Comparison of ENCODE assay signal across 8 cellular contexts in the genomic region with DNA sequence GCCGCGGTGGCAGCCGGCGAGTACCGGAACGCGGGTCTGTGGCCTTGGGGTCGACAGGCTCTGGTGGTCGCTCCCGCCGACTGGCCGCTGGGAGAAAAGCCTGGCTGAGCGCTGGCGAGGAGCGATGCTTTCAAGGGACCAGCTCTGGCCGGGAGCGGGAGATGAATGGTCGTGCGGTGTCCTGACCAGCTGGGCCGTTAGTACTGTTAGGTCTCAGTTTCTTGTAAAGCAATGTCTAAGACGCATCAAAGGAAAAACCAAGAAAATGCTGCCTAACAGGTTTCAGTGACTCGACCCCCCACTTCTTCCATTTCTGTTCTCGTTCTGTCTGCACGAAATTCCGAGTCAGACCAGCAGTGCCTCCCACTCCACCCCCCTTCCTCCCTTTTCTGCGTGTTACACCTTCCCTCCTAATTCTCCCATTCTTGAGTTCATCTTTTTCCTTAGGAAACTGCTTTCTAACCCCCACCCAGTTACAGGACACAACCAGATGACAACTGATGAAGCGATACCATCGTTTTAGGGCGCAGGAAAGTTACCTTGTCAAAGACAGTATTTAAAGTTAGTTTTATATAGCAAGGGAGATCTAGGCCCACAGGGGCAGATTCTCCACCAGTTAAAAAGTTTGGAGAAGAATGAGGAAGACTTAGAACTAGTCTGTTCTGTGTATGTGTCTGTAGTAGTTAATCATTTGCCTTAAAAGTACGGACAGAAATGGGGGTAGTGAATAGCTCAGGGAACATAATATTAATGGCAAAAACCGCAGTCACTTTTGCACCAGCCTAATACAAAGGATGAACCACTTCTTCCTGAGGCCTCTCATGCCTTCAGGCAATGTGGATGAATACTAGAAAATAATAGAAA. TPM values are rescaled to one million over a fixed set of nuclear protein-coding genes. Genes with fewer than 3 reads are reported as not detected.
DNase-seq lines count a peak whose midpoint lies in the region; ATAC-seq, FAIRE-seq and TF ChIP-seq lines count a peak whose summit lies in the region.

No MANE protein-coding gene starts in this region.

- peak overlapping the region; percentile 60 for H2BK5ac ChIP-seq in mesenchymal stem cell (ENCODE audit: low read depth, low read length, poor library complexity, severe bottlenecking)

- POLR2A ChIA-PET in HCT116 (lab: Charles Lee): interaction anchor here (1.1 to 1.9 kb wide), 2 partner anchors 10 to 14 kb away, joined by 3 to 7 read pairs; no protein-coding TSS in a partner anchor

- RAD21 ChIA-PET in HCT116 (lab: Charles Lee; ENCODE audit: low non-redundant PET in 1 of 2, low total read pairs in 2 of 2, uncharacterized antibody in 2 of 2, unreplicated experiment in 2 of 2): interaction anchor here in 1 of 2 experiments (0.6 kb wide), 1 partner anchor 465 kb away, joined by 4 read pairs; no protein-coding TSS in a partner anchor

- TF ChIP-seq RAD21 in HCT116 (IDR thresholded peaks at IDR 0.05; ENCODE audit: low read depth): no peak

- H3K4me3 ChIP-seq in HCT116 (replicated peaks in 1 of 2; ENCODE audit: low read depth in 1 of 2, low read length in 2 of 2) (peak overlapping the region; percentile 93 to 94), dorsolateral prefrontal cortex (peak overlapping the region; percentile 62 to 100 (median 95)), mesenchymal stem cell (ENCODE audit: insufficient read depth in 1 of 2, low read depth in 1 of 2, low read length in 2 of 2) (peak overlapping the region; percentile 99), transverse colon (peak overlapping the region; percentile 81 to 99 (median 82))

- 3% methylated on average over 29 of the region's 31 CpGs for WGBS in mesenchymal stem cell
- WGBS in transverse colon (ENCODE audit: low coverage in 1 of 2), 2 donors: 0 to 1% methylated on average over 8 to 31 of the region's 31 CpGs

- no peaks in the 10 kb centered on the region for H3K9me3 ChIP-seq in HCT116 (ENCODE audit: control insufficient read depth in 1 of 2, insufficient read depth in 1 of 2, low read depth in 1 of 2, low read length in 2 of 2)
- H3K9me3 ChIP-seq in mesenchymal stem cell (ENCODE audit: control insufficient read depth, low read length): no peaks in the 10 kb centered on the region
- H3K9me3 ChIP-seq in transverse colon: no peaks in the 10 kb centered on the region

- in situ Hi-C loops in transverse colon (cut with MboI; ENCODE audit: low pct_ligation_motif_present in 1 of 4, low pct_unique_long_range_greater_than_20kb in 1 of 4, low sequenced_read_pairs in 3 of 4): loop anchor here in 2 of 4 donors (10.0 to 25.0 kb wide), 2 partner anchors 645 to 653 kb away; partner anchors contain the start of gene DDX10 (in 1 of the 2)

- peak overlapping the region; percentile 96 to 99 for H3K18ac ChIP-seq in mesenchymal stem cell (ENCODE audit: low read depth in 1 of 2, low read length in 2 of 2)

- peak overlapping the region; percentile 39 for H2BK120ac ChIP-seq in mesenchymal stem cell (ENCODE audit: low read depth, low read length)

- no peak for TF ChIP-seq EP300 in transverse colon (IDR thresholded peaks at IDR 0.05; ENCODE audit: low read depth)

- peak overlapping the region; percentile 60 for H4K91ac ChIP-seq in mesenchymal stem cell (ENCODE audit: low read length)

- H3K9me2 ChIP-seq in HCT116 (ENCODE audit: insufficient read depth): no peaks in the 10 kb centered on the region

- H3K9ac ChIP-seq in HCT116 (ENCODE audit: low read length): peak overlapping the region; percentile 97
- H3K9ac ChIP-seq in mesenchymal stem cell (ENCODE audit: low read length): peak overlapping the region; percentile 100

- H3K36me3 ChIP-seq in HCT116 (ENCODE audit: control insufficient read depth in 1 of 2, insufficient read depth in 2 of 2, low read length in 2 of 2): no peaks in the 10 kb centered on the region
- no peaks in the 10 kb centered on the region for H3K36me3 ChIP-seq in mesenchymal stem cell (ENCODE audit: control insufficient read depth in 1 of 2, insufficient read depth in 2 of 2, low read depth in 1 of 2, low read length in 2 of 2)
- H3K36me3 ChIP-seq in transverse colon: no peaks in the 10 kb centered on the region

- no peaks in the 10 kb centered on the region for H3K79me1 ChIP-seq in mesenchymal stem cell (replicated peaks; ENCODE audit: low read length, poor library complexity, severe bottlenecking)

- TF ChIP-seq CTCF in HCT116 (IDR thresholded peaks at IDR 0.05 in 2 of 3, conservative IDR thresholded peaks at IDR 0.05 in 1 of 3; ENCODE audit: borderline replicate concordance in 1 of 3, insufficient read depth in 1 of 3, low read depth in 2 of 3, low read length in 2 of 3) (no peak), dorsolateral prefrontal cortex (IDR thresholded peaks at IDR 0.05 in 54 of 56, conservative IDR thresholded peaks at IDR 0.05 in 2 of 56; ENCODE audit: low read depth in 1 of 56, partially characterized antibody in 56 of 56) (no peak), transverse colon (IDR thresholded peaks at IDR 0.05) (no peak)

- H2BK15ac ChIP-seq in mesenchymal stem cell (ENCODE audit: low read depth, poor library complexity, severe bottlenecking): no peak overlapping the region

- DNase-seq in GM12891 (ENCODE audit: insufficient read length, low spot score) (no peak), HCT116 (ENCODE audit: low read depth, low spot score) (no peak), OCI-M1 (lab: John Stamatoyannopoulos, UW) (peak; percentile 10), dorsolateral prefrontal cortex (peak in 3 of 10 donors; percentile 10 to 42 (median 21)), mesenchymal stem cell (peak; percentile 41), transverse colon (no peak), H54 (ENCODE audit: insufficient read length, low spot score) (no peak), NCI-H2171 treated with DMSO at 0.1 percent for 48 hours (lab: John Stamatoyannopoulos, UW) (no peak)

- FAIRE-seq in GM12891 (lab: Jason Lieb, UNC) (peak; percentile 33), H54 (lab: Jason Lieb, UNC) (no peak)

- H3K4ac ChIP-seq in mesenchymal stem cell (ENCODE audit: low read depth in 1 of 2, low read length in 2 of 2): peak overlapping the region; percentile 92 to 100

- peak overlapping the region; percentile 88 for H4K8ac ChIP-seq in mesenchymal stem cell (ENCODE audit: low read length)

- no peak overlapping the region for H2BK12ac ChIP-seq in mesenchymal stem cell (ENCODE audit: low read length in 2 of 2)

- peak; percentile 12 for ATAC-seq in HCT116

- H3K27ac ChIP-seq in HCT116 (ENCODE audit: low read depth, low read length) (peak overlapping the region; percentile 92), dorsolateral prefrontal cortex (peak overlapping the region; percentile 71 to 99 (median 96)), mesenchymal stem cell (ENCODE audit: low read length, poor library complexity, severe bottlenecking) (peak overlapping the region; percentile 90), transverse colon (peak overlapping the region; percentile 92 to 97 (median 97))

- CTCF ChIA-PET in HCT116 (lab: Charles Lee): interaction anchor here (0.8 to 2.4 kb wide), 6 partner anchors 10 to 640 kb away, joined by 3 to 18 read pairs (median 6); no protein-coding TSS in a partner anchor

- H2AK5ac ChIP-seq in mesenchymal stem cell (ENCODE audit: low read length, severe bottlenecking): peak overlapping the region; percentile 61

- peaks cover 59% of the 10 kb centered on the region for H3K79me2 ChIP-seq in HCT116 (ENCODE audit: insufficient read depth, low read length)

- peak overlapping the region in 1 of 2 experiments; percentile 96 for H3K23ac ChIP-seq in mesenchymal stem cell (ENCODE audit: low read length in 2 of 2)

- peak overlapping the region in 1 of 2 experiments; percentile 100 for H3K14ac ChIP-seq in mesenchymal stem cell (ENCODE audit: low read length in 2 of 2)

- H3K27me3 ChIP-seq in HCT116 (ENCODE audit: insufficient read depth, low read length) (no peaks in the 10 kb centered on the region), dorsolateral prefrontal cortex (no peaks in the 10 kb centered on the region), mesenchymal stem cell (ENCODE audit: control insufficient read depth in 1 of 2, insufficient read depth in 1 of 2, low read length in 2 of 2) (no peaks in the 10 kb centered on the region), transverse colon (no peaks in the 10 kb centered on the region)

- no peak overlapping the region for H2AFZ ChIP-seq in HCT116 (ENCODE audit: low read depth, low read length, poor library complexity, severe bottlenecking)
- H2AFZ ChIP-seq in mesenchymal stem cell (ENCODE audit: low read depth, low read length): peak overlapping the region; percentile 99

- H3K4me2 ChIP-seq in HCT116 (ENCODE audit: low read length) (peak overlapping the region; percentile 80), mesenchymal stem cell (ENCODE audit: low read length, poor library complexity, severe bottlenecking) (peak overlapping the region; percentile 86)

- intact Hi-C loops in HCT116 (cut with micrococcal nuclease) (loop anchor here (2.0 kb wide), 1 partner anchor 645 kb away; no protein-coding TSS in a partner anchor), dorsolateral prefrontal cortex (cut with DNase I) (loop anchor here (2.0 to 10.0 kb wide), 6 partner anchors 108 to 658 kb away; partner anchors contain the start of genes ATM (in 2 of the 2), DDX10 (in 2 of the 2), NPAT (in 2 of the 2) and ACAT1 (in 1 of the 2)), transverse colon (cut with DNase I; ENCODE audit: low total_unique reads) (no loop called here)

- TF ChIP-seq POLR2A in GM12891 (IDR thresholded peaks at IDR 0.05; ENCODE audit: low read depth, low read length): no peak
- TF ChIP-seq POLR2A in HCT116 (IDR thresholded peaks at IDR 0.05; ENCODE audit: borderline replicate concordance, extremely low read depth, insufficient read depth, insufficient read length): no peak
- no peak for TF ChIP-seq POLR2A in transverse colon (IDR thresholded peaks at IDR 0.05)
- TF ChIP-seq POLR2A in H54 (IDR thresholded peaks at IDR 0.05; ENCODE audit: low read depth, low read length): no peak

- BruUV-seq in HCT116 (replicated peaks; lab: Mats Ljungman, UMichigan): TSS peak; percentile 52

- H4K20me1 ChIP-seq in HCT116 (ENCODE audit: insufficient read depth): no peaks in the 10 kb centered on the region

- H3K4me1 ChIP-seq in HCT116 (ENCODE audit: control insufficient read depth in 1 of 2, insufficient read depth in 2 of 2, low read length in 2 of 2): peaks cover 2 to 18% of the 10 kb centered on the region in 2 experiments; a peak in 3 of 4 replicates
- peaks cover 4% of the 10 kb centered on the region for H3K4me1 ChIP-seq in mesenchymal stem cell (ENCODE audit: control insufficient read depth, insufficient read depth, low read depth, low read length)
- peaks cover 14 to 48% (median 24%) of the 10 kb centered on the region in 4 donors for H3K4me1 ChIP-seq in transverse colon

TF ChIP-seq in GM12891, 5 proteins besides CTCF, POLR2A, EP300 and RAD21 (continues in another document):
- TF ChIP-seq SPI1 (IDR thresholded peaks at IDR 0.05; ENCODE audit: low read depth, low read length): no peak

RNA-seq across cellular contexts. Expression of gene CUL5, which starts 1.0 kb away (rescaled TPM):
- polyA plus RNA-seq in GM12891 (2012; ENCODE audit: low read depth, missing spikeins): 7.4 TPM
- total RNA-seq in HCT116 (2021; ENCODE audit: unreplicated experiment) (41.9 TPM), dorsolateral prefrontal cortex (10 to 100 TPM; 36.6 to 65.6 (median 52.0) TPM), transverse colon (10 to 100 TPM; 23.8 to 33.6 (median 27.7) TPM)
- polyA plus RNA-seq in HCT116 (2012): 9.6 and 13.3 TPM in 2 replicates
- 19.5 TPM for polyA plus RNA-seq in mesenchymal stem cell (2013, experiment 1 of 2)
- polyA plus RNA-seq in mesenchymal stem cell (2013, experiment 2 of 2): 21.1 TPM

Comparison
In these comparisons a context has a peak if more than half of its experiments do, and no peak if none do; other contexts are left out.
1. DNase-seq: peak in OCI-M1 (single experiment) and mesenchymal stem cell (single experiment); none in GM12891 (single experiment), HCT116 (single experiment), transverse colon (single experiment), H54 (single experiment) and NCI-H2171 treated with DMSO at 0.1 percent for 48 hours (single experiment).
2. Peak in every context shown above with its lines, with median percentiles within 50 percentile points of each other: H3K27ac ChIP-seq and H3K4me3 ChIP-seq.